Comparison of ENCODE assay signal across 24 cellular contexts in genomic region chr6:158327216-158327615, GRCh38. TPM values are rescaled to one million over a fixed set of nuclear protein-coding genes. Genes with fewer than 3 reads are reported as not detected.
DNase-seq lines count a peak whose midpoint lies in the region; ATAC-seq, FAIRE-seq and TF ChIP-seq lines count a peak whose summit lies in the region.
"Had no signal": no experiment of that assay in that cellular context is flagged by ENCODE, and none has a peak within 500 bp of the region (broad histone marks: within the 10 kb centered on the region; RNA-seq: fewer than 3 reads in every experiment).

No MANE protein-coding gene starts in this region.

- H3K4me3 ChIP-seq in Caco-2 (ENCODE audit: low read depth, low read length), result no peak overlapping the region
- H3K4me3 ChIP-seq: BLaER1 treated with 17β-estradiol and CSF1 and Interleukin-3, amounts not matched to agents 10 nM and 100 nM; SK-N-MC had no signal

- CTCF ChIA-PET in Caco-2 (lab: Charles Lee), result no interaction called here
- CTCF ChIA-PET in MCF 10A (lab: Yijun Ruan, JAX), result interaction anchor here (1.9 kb wide), 1 partner anchor 11 kb away, joined by 5 read pairs; no protein-coding TSS in a partner anchor
- CTCF ChIA-PET in activated CD4-positive, alpha-beta T cell treated with anti-CD3 and anti-CD28 coated beads, Interleukin-2, amount 10 ng/mL, durations not matched to agents 7 days and 5 days (lab: Charles Lee), result no interaction called here

- BruUV-seq in Caco-2 (replicated peaks; lab: Mats Ljungman, UMichigan), result no TSS peak
- BruUV-seq in MCF 10A (replicated peaks; lab: Mats Ljungman, UMichigan), result no TSS peak

- H3K27ac Mint-ChIP-seq in Caco-2 (ENCODE audit: unreplicated experiment), result peak overlapping the region; percentile 32
- H3K27ac Mint-ChIP-seq in nephron, result peak overlapping the region; percentile 32 to 85 (median 50)
- no peak overlapping the region for H3K27ac Mint-ChIP-seq in MCF 10A (ENCODE audit: low read depth, unreplicated experiment)
- H3K27ac Mint-ChIP-seq in activated CD4-positive, alpha-beta T cell treated with anti-CD3 and anti-CD28 coated beads, Interleukin-2, amount 10 ng/mL, durations not matched to agents 7 days and 5 days, result no peak overlapping the region
- H3K27ac Mint-ChIP-seq: CD8-positive, alpha-beta T cell had no signal

- H3K36me3 Mint-ChIP-seq in Caco-2 (ENCODE audit: insufficient read depth, unreplicated experiment) (peaks cover 22% of the 10 kb centered on the region), nephron (ENCODE audit: low read depth) (peaks cover 69% of the 10 kb centered on the region), MCF 10A (ENCODE audit: insufficient read depth, unreplicated experiment) (no peaks in the 10 kb centered on the region)
- peaks cover 13% of the 10 kb centered on the region for H3K36me3 Mint-ChIP-seq in activated CD4-positive, alpha-beta T cell treated with anti-CD3 and anti-CD28 coated beads, Interleukin-2, amount 10 ng/mL, durations not matched to agents 7 days and 5 days (ENCODE audit: low read depth)

- H3K4me1 ChIP-seq in Caco-2, result peaks cover 41% of the 10 kb centered on the region

- H3K4me1 Mint-ChIP-seq in Caco-2 (ENCODE audit: low read depth, unreplicated experiment) (peaks cover 48% of the 10 kb centered on the region), nephron (peaks cover 40% of the 10 kb centered on the region), MCF 10A (ENCODE audit: insufficient read depth, unreplicated experiment) (peaks cover 45% of the 10 kb centered on the region)
- peaks cover 37% of the 10 kb centered on the region for H3K4me1 Mint-ChIP-seq in activated CD4-positive, alpha-beta T cell treated with anti-CD3 and anti-CD28 coated beads, Interleukin-2, amount 10 ng/mL, durations not matched to agents 7 days and 5 days

- no peak for DNase-seq in Caco-2
- peak; percentile 38 for DNase-seq in NCI-H69 (lab: John Stamatoyannopoulos, UW)
- no peak for DNase-seq in mesenteric fat pad (ENCODE audit: low spot score)
- DNase-seq in MCF 10A (ENCODE audit: unreplicated experiment), result no peak
- DNase-seq in activated CD4-positive, alpha-beta T cell treated with anti-CD3 and anti-CD28 coated beads, Interleukin-2, amount 10 ng/mL, durations not matched to agents 7 days and 5 days, result no peak
- DNase-seq in Right ventricle myocardium superior, result no peak
- DNase-seq: CD8-positive, alpha-beta T cell; DMS 273 treated with DMSO at 0.1 percent for 48 hours; DMS79; GF-D8; MM.1S; NCI-H446 treated with DMSO at 0.1 percent for 48 hours; NCI-H526; SIG-M5; SW 1271 had no signal

- TF ChIP-seq CTCF in Caco-2 (IDR thresholded peaks at IDR 0.05; ENCODE audit: insufficient read depth in 1 of 2, low read depth in 1 of 2, low read length in 1 of 2, severe bottlenecking in 1 of 2, unreplicated experiment in 1 of 2) (no peak), nephron (IDR thresholded peaks at IDR 0.05; ENCODE audit: unreplicated experiment in 3 of 3) (no peak), MCF 10A (IDR thresholded peaks at IDR 0.05; ENCODE audit: unreplicated experiment) (no peak)

- H3K4me3 Mint-ChIP-seq in Caco-2 (ENCODE audit: unreplicated experiment) (no peak overlapping the region), nephron (no peak overlapping the region), MCF 10A (ENCODE audit: unreplicated experiment) (no peak overlapping the region)
- no peak overlapping the region for H3K4me3 Mint-ChIP-seq in activated CD4-positive, alpha-beta T cell treated with anti-CD3 and anti-CD28 coated beads, Interleukin-2, amount 10 ng/mL, durations not matched to agents 7 days and 5 days
- H3K4me3 Mint-ChIP-seq: CD8-positive, alpha-beta T cell had no signal

- ATAC-seq in Right ventricle myocardium superior (ENCODE audit: poor library complexity), result no peak
- ATAC-seq: CD8-positive, alpha-beta T cell; HepG2; Panc1 had no signal

- peak; percentile 90 for FAIRE-seq in endometrium (lab: Jason Lieb, UNC)
- FAIRE-seq: A204.1, GM12891, H54, HepG2 had no signal

- intact Hi-C loops in Caco-2 (cut with micrococcal nuclease; ENCODE audit: unreplicated experiment) (no loop called here), MCF 10A (cut with micrococcal nuclease) (no loop called here), Right ventricle myocardium superior (cut with DNase I) (no loop called here)

- no peaks in the 10 kb centered on the region for H3K9me3 ChIP-seq in Caco-2

- H3K9me3 Mint-ChIP-seq in Caco-2 (ENCODE audit: unreplicated experiment) (no peaks in the 10 kb centered on the region), nephron (peaks cover 24% of the 10 kb centered on the region), MCF 10A (ENCODE audit: unreplicated experiment) (no peaks in the 10 kb centered on the region)
- peaks cover 9% of the 10 kb centered on the region for H3K9me3 Mint-ChIP-seq in activated CD4-positive, alpha-beta T cell treated with anti-CD3 and anti-CD28 coated beads, Interleukin-2, amount 10 ng/mL, durations not matched to agents 7 days and 5 days

- H3K36me3 ChIP-seq in Caco-2 (ENCODE audit: control insufficient read depth, insufficient read depth, low read length), result no peaks in the 10 kb centered on the region; the same call in 1 of the 2 replicates

- H3K27me3 Mint-ChIP-seq in Caco-2 (ENCODE audit: insufficient read depth, unreplicated experiment) (no peaks in the 10 kb centered on the region), nephron (ENCODE audit: low read depth) (no peaks in the 10 kb centered on the region), MCF 10A (ENCODE audit: insufficient read depth, unreplicated experiment) (no peaks in the 10 kb centered on the region)
- no peaks in the 10 kb centered on the region for H3K27me3 Mint-ChIP-seq in activated CD4-positive, alpha-beta T cell treated with anti-CD3 and anti-CD28 coated beads, Interleukin-2, amount 10 ng/mL, durations not matched to agents 7 days and 5 days

- POLR2A ChIA-PET in Caco-2 (lab: Charles Lee) (no interaction called here), MCF 10A (lab: Yijun Ruan, JAX) (no interaction called here)
- POLR2A ChIA-PET in activated CD4-positive, alpha-beta T cell treated with anti-CD3 and anti-CD28 coated beads, Interleukin-2, amount 10 ng/mL, durations not matched to agents 7 days and 5 days (lab: Charles Lee), result no interaction called here

- no peaks in the 10 kb centered on the region for H3K27me3 ChIP-seq in Caco-2 (replicated peaks; ENCODE audit: control insufficient read depth, insufficient read depth, low read length)
- H3K27me3 ChIP-seq: BLaER1 treated with 17β-estradiol and CSF1 and Interleukin-3, amounts not matched to agents 10 nM and 100 nM had no signal

RNA-seq across cellular contexts. Expression of gene TULP4, which starts 15.0 kb away (rescaled TPM):
- total RNA-seq in Caco-2 (2022), result 126 and 128 TPM in 2 replicates
- 99.9 TPM for total RNA-seq in mesenteric fat pad
- total RNA-seq in MCF 10A (2022), result 64.2 and 71.8 TPM in 2 replicates
- 10 to 100 TPM; 35.0 to 36.3 TPM for total RNA-seq in activated CD4-positive, alpha-beta T cell treated with anti-CD3 and anti-CD28 coated beads, Interleukin-2, amount 10 ng/mL, durations not matched to agents 7 days and 5 days
- total RNA-seq in Right ventricle myocardium superior, result 98.2 TPM

Comparison
In these comparisons a context has a peak if more than half of its experiments do, and no peak if none do; other contexts are left out.
1. H3K27ac Mint-ChIP-seq: peak in Caco-2 (single experiment) and nephron (3 of 3); none in MCF 10A (single experiment) and activated CD4-positive, alpha-beta T cell treated with anti-CD3 and anti-CD28 coated beads, Interleukin-2, amount 10 ng/mL, durations not matched to agents 7 days and 5 days (single experiment).